1 cellular context compared by ENCODE assay signal in the genomic region with DNA sequence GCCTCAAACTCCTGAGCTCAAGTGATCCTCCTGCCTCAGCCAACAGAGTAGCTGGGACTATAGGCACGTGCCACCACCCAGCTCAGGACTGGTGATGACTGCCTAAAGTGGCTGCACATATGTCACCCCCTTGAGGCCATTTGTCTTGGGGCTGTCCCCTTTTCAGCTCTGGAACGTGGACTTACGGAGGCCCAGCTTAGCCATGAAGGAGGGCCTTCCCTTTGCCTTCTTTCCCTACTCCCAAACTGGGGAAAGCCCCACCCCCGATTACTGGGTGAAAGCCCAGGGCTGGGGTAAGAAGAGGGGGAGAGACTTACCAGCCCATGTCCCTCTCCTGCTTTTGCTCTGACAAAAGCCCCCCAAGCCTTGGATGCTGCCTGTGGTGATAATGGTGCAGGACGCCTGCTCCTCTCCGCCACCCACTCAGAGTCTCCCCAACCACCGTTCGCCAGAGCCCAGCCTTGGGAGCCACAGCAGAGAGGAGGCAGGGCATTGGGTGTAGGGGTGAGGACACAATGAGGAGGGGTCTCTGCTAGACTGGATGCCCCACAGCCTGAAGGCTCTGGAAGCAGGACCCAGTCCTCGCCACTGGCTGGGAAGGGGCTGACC.
TF ChIP-seq lines count a peak whose summit lies in the region.

No MANE protein-coding gene starts in this region.

TF ChIP-seq in K562, 482 proteins besides CTCF, POLR2A, EP300 and RAD21 (continued from another document):
- TF ChIP-seq XRCC3 (IDR thresholded peaks at IDR 0.05) (no peak), SRSF7 (optimal IDR thresholded peaks at IDR 0.05; ENCODE audit: low read depth, low read length) (no peak), NFE2 (IDR thresholded peaks at IDR 0.05; ENCODE audit: low read depth) (no peak), FOXM1 (IDR thresholded peaks at IDR 0.05; ENCODE audit: low read depth) (no peak), FOXM1 (CRISPR knock-in tag; IDR thresholded peaks at IDR 0.05; ENCODE audit: low read depth) (no peak)
